ENCODE assay signal across 8 cellular contexts in the genomic region with DNA sequence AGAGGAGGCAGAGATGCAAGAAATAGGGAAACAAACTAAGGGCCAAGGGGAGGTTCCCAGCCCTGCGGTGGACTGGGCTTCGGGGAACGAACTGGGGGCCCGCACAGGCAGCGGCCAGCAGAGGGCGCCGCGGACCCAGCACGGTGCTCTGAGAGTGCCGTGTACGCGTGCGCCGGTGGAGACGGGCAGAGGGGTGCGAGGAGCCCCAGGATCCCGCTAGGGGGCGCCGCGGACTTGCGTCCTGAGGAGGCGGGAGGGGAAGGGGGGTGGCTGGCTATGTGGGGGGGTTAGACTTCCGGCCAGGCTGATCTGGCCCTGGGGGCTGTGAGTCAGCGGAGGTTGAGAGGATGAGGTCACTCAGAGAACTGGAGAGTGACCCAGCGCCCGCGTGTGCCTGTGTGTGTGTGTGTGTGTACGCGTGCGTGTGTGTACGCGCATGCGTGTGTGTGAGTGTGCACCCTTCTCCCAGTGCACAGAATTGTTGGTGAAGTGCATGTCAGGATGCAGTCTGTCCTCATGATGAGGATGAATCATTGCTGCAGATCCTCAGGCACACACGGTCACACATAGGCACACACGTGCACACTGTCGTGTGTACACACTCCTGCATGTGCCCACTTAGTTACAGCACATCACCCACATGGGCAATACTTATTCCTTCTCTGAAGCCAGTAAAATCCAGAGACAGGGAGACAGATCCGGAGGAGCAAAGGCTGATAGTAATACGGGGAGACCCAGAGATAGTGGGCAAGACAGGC. TPM values are rescaled to one million over a fixed set of nuclear protein-coding genes. Genes with fewer than 3 reads are reported as not detected.
DNase-seq lines count a peak whose midpoint lies in the region; ATAC-seq and TF ChIP-seq lines count a peak whose summit lies in the region.

No MANE protein-coding gene starts in this region.

- TSS peak; percentile 87 for BruUV-seq in HCT116 (replicated peaks; lab: Mats Ljungman, UMichigan)

- TF ChIP-seq EP300 in SK-N-SH (IDR thresholded peaks at IDR 0.05; ENCODE audit: borderline replicate concordance in 1 of 2, low read depth in 1 of 2, low read length in 1 of 2) = peak in 1 of 2 experiments; percentile 37; a peak in 1 of 4 replicates
- TF ChIP-seq EP300 in ovary (IDR thresholded peaks at IDR 0.05) = no peak

- CTCF ChIA-PET in HCT116 (lab: Charles Lee) = interaction anchor here (1.0 to 4.2 kb wide), 9 partner anchors 11 to 268 kb away, joined by 3 to 28 read pairs (median 14); a partner anchor contains a TSS
- CTCF ChIA-PET in SK-N-SH (lab: Yijun Ruan, JAX) = interaction anchor here (0.6 to 13.1 kb wide), 44 partner anchors 8 to 345 kb away, joined by 3 to 682 read pairs (median 4); a partner anchor contains a TSS

- TF ChIP-seq CTCF in HCT116 (IDR thresholded peaks at IDR 0.05 in 2 of 3, conservative IDR thresholded peaks at IDR 0.05 in 1 of 3; ENCODE audit: borderline replicate concordance in 1 of 3, insufficient read depth in 1 of 3, low read depth in 2 of 3, low read length in 2 of 3) (peak in 2 of 3 experiments; percentile 99; a peak in 4 of 6 replicates), SK-N-SH (IDR thresholded peaks at IDR 0.05) (peak; percentile 99), ovary (IDR thresholded peaks at IDR 0.05) (peak; percentile 88 to 97 (median 97)), thoracic aorta (IDR thresholded peaks at IDR 0.05) (peak; percentile 100)

- POLR2A ChIA-PET in HCT116 (lab: Charles Lee) (interaction anchor here (1.2 to 3.4 kb wide), 8 partner anchors 10 to 156 kb away, joined by 3 to 33 read pairs (median 6); a partner anchor contains a TSS), SK-N-SH (lab: Yijun Ruan, JAX) (interaction anchor here (3.6 kb wide), 1 partner anchor 16 kb away, joined by 36 read pairs; a partner anchor contains a TSS)

- H3K36me3 ChIP-seq in HCT116 (ENCODE audit: control insufficient read depth in 1 of 2, insufficient read depth in 2 of 2, low read length in 2 of 2) (peaks cover 7 to 17% of the 10 kb centered on the region in 2 experiments; a peak in 2 of 4 replicates), SK-N-SH (replicated peaks in 1 of 2; ENCODE audit: control insufficient read depth in 1 of 2, insufficient read depth in 2 of 2, low read length in 1 of 2) (no peaks in the 10 kb centered on the region), ovary (no peaks in the 10 kb centered on the region), thoracic aorta (no peaks in the 10 kb centered on the region)

- RAD21 ChIA-PET in HCT116 (lab: Charles Lee; ENCODE audit: low non-redundant PET in 1 of 2, low total read pairs in 2 of 2, uncharacterized antibody in 2 of 2, unreplicated experiment in 2 of 2) = interaction anchor here in 1 of 2 experiments (1.3 kb wide), 1 partner anchor 17 kb away, joined by 4 read pairs; a partner anchor contains a TSS

- peaks cover 60% of the 10 kb centered on the region for H3K79me2 ChIP-seq in HCT116 (ENCODE audit: insufficient read depth, low read length)
- no peaks in the 10 kb centered on the region for H3K79me2 ChIP-seq in SK-N-SH (ENCODE audit: insufficient read depth)

- H3K9me2 ChIP-seq in HCT116 (ENCODE audit: insufficient read depth) = no peaks in the 10 kb centered on the region
- no peaks in the 10 kb centered on the region for H3K9me2 ChIP-seq in SK-N-SH

- H3K9ac ChIP-seq in HCT116 (ENCODE audit: low read length) (peak overlapping the region; percentile 87), SK-N-SH (peak overlapping the region; percentile 40; the same call in 1 of the 2 replicates)

- peaks cover 21% of the 10 kb centered on the region for H3F3A ChIP-seq in SK-N-SH (replicated peaks; ENCODE audit: insufficient read depth)

- ATAC-seq in HCT116 (peak; percentile 74), thoracic aorta (ENCODE audit: insufficient number of reproducible peaks, low FRiP score, low read depth) (peak; percentile 91)

- H2AFZ ChIP-seq in HCT116 (ENCODE audit: low read depth, low read length, poor library complexity, severe bottlenecking) = no peak overlapping the region
- H2AFZ ChIP-seq in SK-N-SH (ENCODE audit: low read depth) = peak overlapping the region; percentile 67

- H3K27ac ChIP-seq in HCT116 (ENCODE audit: low read depth, low read length) = peak overlapping the region; percentile 99
- peak overlapping the region; percentile 72 to 87 for H3K27ac ChIP-seq in SK-N-SH (ENCODE audit: low read depth in 2 of 2, low read length in 1 of 2)
- peak overlapping the region; percentile 22 to 52 for H3K27ac ChIP-seq in ovary
- peak overlapping the region; percentile 88 to 94 for H3K27ac ChIP-seq in thoracic aorta

- TF ChIP-seq POLR2A in HCT116 (IDR thresholded peaks at IDR 0.05; ENCODE audit: borderline replicate concordance, extremely low read depth, insufficient read depth, insufficient read length) (peak; percentile 76), ovary (IDR thresholded peaks at IDR 0.05) (peak; percentile 10)

- H3K4me2 ChIP-seq in HCT116 (ENCODE audit: low read length) = peak overlapping the region; percentile 94
- peak overlapping the region; percentile 82 for H3K4me2 ChIP-seq in SK-N-SH

- H3K27me3 ChIP-seq in HCT116 (ENCODE audit: insufficient read depth, low read length) (no peaks in the 10 kb centered on the region), SK-N-SH (ENCODE audit: insufficient read depth) (no peaks in the 10 kb centered on the region), ovary (no peaks in the 10 kb centered on the region), thoracic aorta (replicated peaks; ENCODE audit: insufficient read depth) (no peaks in the 10 kb centered on the region)

- peak overlapping the region; percentile 69 to 90 for H3K4me3 ChIP-seq in HCT116 (replicated peaks in 1 of 2; ENCODE audit: low read depth in 1 of 2, low read length in 2 of 2)
- peak overlapping the region; percentile 34 to 54; a peak in 2 of 4 replicates for H3K4me3 ChIP-seq in SK-N-SH (ENCODE audit: low read depth in 2 of 2, low read length in 1 of 2)
- no peak overlapping the region for H3K4me3 ChIP-seq in ovary
- H3K4me3 ChIP-seq in thoracic aorta = peak overlapping the region; percentile 27

- intact Hi-C loops in HCT116 (cut with micrococcal nuclease) = loop anchor here (1.0 kb wide), 3 partner anchors 18 to 65 kb away; a partner anchor contains a TSS
- intact Hi-C loops in ovary (cut with DNase I) = loop anchor here in 2 of 4 donors (2.0 to 10.0 kb wide), 3 partner anchors 15 to 203 kb away; no protein-coding TSS in a partner anchor

- H3K9me3 ChIP-seq in HCT116 (ENCODE audit: control insufficient read depth in 1 of 2, insufficient read depth in 1 of 2, low read depth in 1 of 2, low read length in 2 of 2) (no peaks in the 10 kb centered on the region), SK-N-SH (no peaks in the 10 kb centered on the region), ovary (no peaks in the 10 kb centered on the region), thoracic aorta (no peaks in the 10 kb centered on the region)

- TF ChIP-seq RAD21 in HCT116 (IDR thresholded peaks at IDR 0.05; ENCODE audit: low read depth) (no peak), SK-N-SH (IDR thresholded peaks at IDR 0.05; ENCODE audit: low read length) (peak; percentile 90)

- DNase-seq in EL (peak; percentile 99), HCT116 (ENCODE audit: low read depth, low spot score) (peak; percentile 94), NCI-H1092 (lab: John Stamatoyannopoulos, UW) (peak; percentile 92), SK-N-SH (peak; percentile 99), glomerular visceral epithelial cell (ENCODE audit: extremely low spot score) (peak; percentile 99), ovary (peak; percentile 97 to 98 (median 97)), thoracic aorta (ENCODE audit: low spot score) (peak; percentile 93)
- DNase-seq in activated naive CD4-positive, alpha-beta T cell treated with anti-CD3 and anti-CD28 coated beads, Interleukin-2, amount 50 U/mL, for 16 hours = peak; percentile 93

- peaks cover 6% of the 10 kb centered on the region; the same call in 1 of the 2 replicates for H4K20me1 ChIP-seq in HCT116 (ENCODE audit: insufficient read depth)
- H4K20me1 ChIP-seq in SK-N-SH (ENCODE audit: insufficient read depth) = peaks cover 3% of the 10 kb centered on the region; the same call in 1 of the 2 replicates

- 10% methylated on average over 27 of the region's 38 CpGs for WGBS in SK-N-SH (ENCODE audit: low lambda C conversion rate)
- WGBS in ovary, 3 donors = 5 to 8% (median 5%) methylated on average over 38 of the region's 38 CpGs

- H3K4me1 ChIP-seq in HCT116 (ENCODE audit: control insufficient read depth in 1 of 2, insufficient read depth in 2 of 2, low read length in 2 of 2) = peaks cover 46 to 77% of the 10 kb centered on the region in 2 experiments
- H3K4me1 ChIP-seq in SK-N-SH (ENCODE audit: control insufficient read depth in 1 of 2, insufficient read depth in 2 of 2, low read depth in 1 of 2, low read length in 1 of 2) = peaks cover 44 to 48% of the 10 kb centered on the region in 2 experiments; a peak in 3 of 4 replicates
- H3K4me1 ChIP-seq in ovary (ENCODE audit: insufficient read depth) = no peaks in the 10 kb centered on the region
- H3K4me1 ChIP-seq in thoracic aorta (ENCODE audit: control insufficient read depth in 1 of 2, low read depth in 2 of 2) = peaks cover 58 to 83% of the 10 kb centered on the region in 2 donors

RNA-seq across cellular contexts. Expression of a gene that starts 17.0 kb away (rescaled TPM):
- total RNA-seq in HCT116 (2021; ENCODE audit: unreplicated experiment) (8.4 TPM), ovary (10 to 100 TPM in 3 of 7 donors, 1 to 10 TPM in 4; 3.5 to 32.9 (median 9.8) TPM), thoracic aorta (10 to 100 TPM; 30.6 to 30.9 TPM)
- 3.6 and 5.2 TPM in 2 replicates for polyA plus RNA-seq in HCT116 (2012)
- polyA plus RNA-seq in SK-N-SH (2012; rRNA removed) (12.6 and 15.8 TPM in 2 replicates), ovary (10 to 100 TPM; 13.5 to 31.7 TPM)
- polyA plus RNA-seq in SK-N-SH (2012; cell fraction: cytosol; rRNA removed) = 10.5 and 12.5 TPM in 2 replicates
- polyA plus RNA-seq in SK-N-SH (2012; cell fraction: nucleus; rRNA removed) = 28.7 and 40.4 TPM in 2 replicates

RNA-seq across cellular contexts. Expression of a gene that starts 18.3 kb away (rescaled TPM):
- total RNA-seq in HCT116 (2021; ENCODE audit: unreplicated experiment) (not detected), ovary (1 to 10 TPM in 2 of 7 donors, under 1 TPM in 2, not detected in 3; 0.20 to 2.2 (median 1.0) TPM), thoracic aorta (under 1 TPM; 0.54 to 0.99 TPM)
- polyA plus RNA-seq in HCT116 (2012) = 0.23 and 0.26 TPM in 2 replicates
- polyA plus RNA-seq in SK-N-SH (2012; rRNA removed) (0.13 and 0.25 TPM in 2 replicates), ovary (under 1 TPM; 0.11 to 0.43 TPM)
- 0.08 and 0.25 TPM in 2 replicates for polyA plus RNA-seq in SK-N-SH (2012; cell fraction: cytosol; rRNA removed)
- polyA plus RNA-seq in SK-N-SH (2012; cell fraction: nucleus; rRNA removed) = 0.10 and 0.20 TPM in 2 replicates

RNA-seq across cellular contexts. Expression of a gene that starts 41.0 kb away (rescaled TPM):
- total RNA-seq in HCT116 (2021; ENCODE audit: unreplicated experiment) (0.54 TPM), ovary (1 to 10 TPM in 5 of 7 donors, under 1 TPM in 2; 0.30 to 1.9 (median 1.2) TPM), thoracic aorta (1 to 10 TPM in 1 of 2 donors, not detected in 1; 1.2 TPM)
- polyA plus RNA-seq in HCT116 (2012) = 0.47 and 0.60 TPM in 2 replicates
- polyA plus RNA-seq in SK-N-SH (2012; rRNA removed) (0.10 and 0.20 TPM in 2 replicates), ovary (1 to 10 TPM in 1 of 2 donors, not detected in 1; 1.1 TPM)
- polyA plus RNA-seq in SK-N-SH (2012; cell fraction: cytosol; rRNA removed) = not detected in 2 replicates
- 0.98 and 1.1 TPM in 2 replicates for polyA plus RNA-seq in SK-N-SH (2012; cell fraction: nucleus; rRNA removed)

RNA-seq across cellular contexts. Expression of a gene that starts 45.2 kb away (rescaled TPM):
- total RNA-seq in HCT116 (2021; ENCODE audit: unreplicated experiment) = 209 TPM
- 360 and 403 TPM in 2 replicates for polyA plus RNA-seq in HCT116 (2012)
- polyA plus RNA-seq in SK-N-SH (2012; rRNA removed) = 13.3 and 42.1 TPM in 2 replicates
- polyA plus RNA-seq in SK-N-SH (2012; cell fraction: cytosol; rRNA removed) = 27.0 TPM in 2 replicates
- polyA plus RNA-seq in SK-N-SH (2012; cell fraction: nucleus; rRNA removed) = 21.2 and 48.9 TPM in 2 replicates
- 10 to 100 TPM in 3 of 7 donors, 1 to 10 TPM in 4; 1.8 to 31.5 (median 5.5) TPM for total RNA-seq in ovary
- polyA plus RNA-seq in ovary = 10 to 100 TPM in 1 of 2 donors, 1 to 10 TPM in 1; 1.4 to 22.9 TPM
- total RNA-seq in thoracic aorta = 1 to 10 TPM; 1.3 to 7.0 TPM

RNA-seq across cellular contexts. Expression of a gene that starts 58.9 kb away (rescaled TPM):
- total RNA-seq in HCT116 (2021; ENCODE audit: unreplicated experiment) (39.4 TPM), ovary (10 to 100 TPM; 11.1 to 45.1 (median 22.8) TPM), thoracic aorta (10 to 100 TPM in 1 of 2 donors, 1 to 10 TPM in 1; 8.1 to 69.3 TPM)
- 24.9 and 33.0 TPM in 2 replicates for polyA plus RNA-seq in HCT116 (2012)
- polyA plus RNA-seq in SK-N-SH (2012; rRNA removed) (36.6 and 46.8 TPM in 2 replicates), ovary (10 to 100 TPM; 10.0 to 22.0 TPM)
- 45.1 and 47.1 TPM in 2 replicates for polyA plus RNA-seq in SK-N-SH (2012; cell fraction: cytosol; rRNA removed)
- 41.7 and 60.0 TPM in 2 replicates for polyA plus RNA-seq in SK-N-SH (2012; cell fraction: nucleus; rRNA removed)

Comparison
In these comparisons a context has a peak if more than half of its experiments do, and no peak if none do; other contexts are left out.
1. H3K27ac ChIP-seq: peak in every context shown above with its lines; median percentile 99 in HCT116; 91 in thoracic aorta; 80 in SK-N-SH; 37 in ovary.